Comparison of ENCODE assay signal across 20 cellular contexts in genomic region chr12:25866586-25867378, GRCh38.
DNase-seq lines count a peak whose midpoint lies in the region; ATAC-seq and TF ChIP-seq lines count a peak whose summit lies in the region.
"Had no signal": no experiment of that assay in that cellular context is flagged by ENCODE, and none has a peak within 500 bp of the region (broad histone marks: within the 10 kb centered on the region; RNA-seq: fewer than 3 reads in every experiment).

No MANE protein-coding gene starts in this region.

- peak; percentile 45 for DNase-seq in AG09309 (ENCODE audit: low read depth)
- DNase-seq in GM04504 (ENCODE audit: low read depth), result peak; percentile 26
- DNase-seq in RPMI7951 (ENCODE audit: low read depth), result peak; percentile 75
- peak; percentile 24 for DNase-seq in iris pigment epithelial cell (ENCODE audit: low read depth)
- DNase-seq in GM19240 (ENCODE audit: insufficient read length, low spot score), result no peak
- DNase-seq in stimulated activated CD4-positive, alpha-beta T cell treated with anti-CD3 and anti-CD28 coated beads, Interleukin-4, amount 100 ng/mL, for 24 hours, result no peak
- DNase-seq: activated CD4-positive, alpha-beta memory T cell treated with anti-CD3 and anti-CD28 coated beads, Interleukin-2, amount 10 ng/mL, durations not matched to agents 7 days and 5 days; adrenal gland; dermis blood vessel endothelial cell; DMS153; foreskin melanocyte; hypothalamus; NCI-H146; NCI-H2171 treated with DMSO at 0.1 percent for 48 hours had no signal

- ATAC-seq in esophagus mucosa (no peak), GM18873 (IDR thresholded peaks at IDR 0.05; ENCODE audit: low FRiP score, unreplicated experiment) (no peak)
- ATAC-seq: Panc1; sciatic nerve; stimulated activated memory B cell treated with anti-CD40 and anti-IgM and Interleukin-4, amounts not matched to agents 10 μg/mL and 1 μg/mL and 100 μg/mL, for 72 hours had no signal

- no peak for TF ChIP-seq CTCF in AG09309 (IDR thresholded peaks at IDR 0.05; ENCODE audit: control insufficient read depth, insufficient read depth, low read depth, low read length, missing control alignments)

- H3K4me3 ChIP-seq in AG09309 (ENCODE audit: control insufficient read depth, low read depth, low read length), result no peak overlapping the region
- H3K4me3 ChIP-seq: adrenal gland, thoracic aorta had no signal

Comparison
In these comparisons a context has a peak if more than half of its experiments do, and no peak if none do; other contexts are left out.
1. DNase-seq: peak in AG09309 (single experiment), GM04504 (single experiment), RPMI7951 (single experiment) and iris pigment epithelial cell (single experiment); none in GM19240 (single experiment) and stimulated activated CD4-positive, alpha-beta T cell treated with anti-CD3 and anti-CD28 coated beads, Interleukin-4, amount 100 ng/mL, for 24 hours (single experiment).